In genomic region chr19:16778796-16779411, GRCh38 we compare ENCODE assay signal across 7 cellular contexts. TPM values are rescaled to one million over a fixed set of nuclear protein-coding genes. Genes with fewer than 3 reads are reported as not detected.
DNase-seq lines count a peak whose midpoint lies in the region; ATAC-seq, FAIRE-seq and TF ChIP-seq lines count a peak whose summit lies in the region.

No MANE protein-coding gene starts in this region.

- POLR2A ChIA-PET in GM12878 (lab: Charles Lee) = interaction anchor here (0.6 kb wide), 1 partner anchor 1657 kb away, joined by 7 read pairs; no protein-coding TSS in a partner anchor

- peak; percentile 62 for TF ChIP-seq CTCF in SU-DHL-6 (IDR thresholded peaks at IDR 0.05; ENCODE audit: insufficient read depth, low read length, poor library complexity, severe bottlenecking)
- TF ChIP-seq CTCF in GM12878 (IDR thresholded peaks at IDR 0.05 in 2 of 3, conservative IDR thresholded peaks at IDR 0.05 in 1 of 3; ENCODE audit: control insufficient read depth in 2 of 3, extremely low read depth in 1 of 3, insufficient read depth in 1 of 3, low read depth in 3 of 3, low read length in 3 of 3) = peak; percentile 71 to 75 (median 74)
- peak; percentile 62 for TF ChIP-seq CTCF in kidney epithelial cell (IDR thresholded peaks at IDR 0.05; ENCODE audit: insufficient read depth, low read length, poor library complexity, severe bottlenecking)

- H3K27ac ChIP-seq in SU-DHL-6 (ENCODE audit: low read depth, low read length) (no peak overlapping the region), GM12878 (ENCODE audit: control insufficient read depth, insufficient read depth) (no peak overlapping the region)

- H3K27me3 ChIP-seq in SU-DHL-6 (ENCODE audit: low read length) (no peaks in the 10 kb centered on the region), GM12878 (replicated peaks in 1 of 2; ENCODE audit: control insufficient read depth in 2 of 2, insufficient read depth in 2 of 2, low read length in 1 of 2) (no peaks in the 10 kb centered on the region), kidney epithelial cell (ENCODE audit: control insufficient read depth, insufficient read depth, low read length) (no peaks in the 10 kb centered on the region)

- peak; percentile 86 for ATAC-seq in GM12878

- BruUV-seq in GM12878 (replicated peaks; lab: Mats Ljungman, UMichigan) = no TSS peak

- no peaks in the 10 kb centered on the region for H3K36me3 ChIP-seq in SU-DHL-6 (ENCODE audit: low read length)
- no peaks in the 10 kb centered on the region for H3K36me3 ChIP-seq in GM12878 (ENCODE audit: control insufficient read depth in 2 of 2, insufficient read depth in 2 of 2, low read length in 1 of 2)
- no peaks in the 10 kb centered on the region for H3K36me3 ChIP-seq in kidney epithelial cell (ENCODE audit: control insufficient read depth, insufficient read depth, low read length)

- intact Hi-C loops in GM12878 (cut with micrococcal nuclease; ENCODE audit: unreplicated experiment) = loop anchor here (1.0 to 10.0 kb wide), 4 partner anchors 120 to 486 kb away; partner anchors contain the start of genes BABAM1 and USHBP1

- H3K9me3 ChIP-seq in SU-DHL-6 (ENCODE audit: insufficient read depth, low read length) (no peaks in the 10 kb centered on the region), GM12878 (replicated peaks; ENCODE audit: control insufficient read depth, insufficient read depth, low read length) (no peaks in the 10 kb centered on the region)

- 42% methylated on average over 8 of the region's 8 CpGs for WGBS in GM12878 (ENCODE audit: insufficient coverage, insufficient replicate concordance, low lambda C conversion rate, missing lambda C conversion rate)

- peak; percentile 84 for FAIRE-seq in GM12878 (lab: Jason Lieb, UNC)

- H3K9me2 ChIP-seq in SU-DHL-6 (replicated peaks; ENCODE audit: insufficient read depth, low read length) = no peaks in the 10 kb centered on the region

- no peaks in the 10 kb centered on the region for H3F3A ChIP-seq in SU-DHL-6 (ENCODE audit: insufficient read depth)

- H3K4me1 ChIP-seq in GM12878 (ENCODE audit: control insufficient read depth, insufficient read depth, low read length) = no peaks in the 10 kb centered on the region

- peak; percentile 83 for TF ChIP-seq RAD21 in GM12878 (IDR thresholded peaks at IDR 0.05; ENCODE audit: insufficient read depth, low read depth, low read length)

- H3K9ac ChIP-seq in SU-DHL-6 (ENCODE audit: low read length) = no peak overlapping the region
- H3K9ac ChIP-seq in GM12878 (ENCODE audit: control insufficient read depth, insufficient read depth, low read length) = no peak overlapping the region

- no peak overlapping the region for H3K4me2 ChIP-seq in SU-DHL-6 (ENCODE audit: low read depth, low read length, poor library complexity, severe bottlenecking)
- H3K4me2 ChIP-seq in GM12878 (ENCODE audit: control insufficient read depth, insufficient read depth) = no peak overlapping the region

- SMC1A ChIA-PET in GM12878 (lab: Charles Lee; ENCODE audit: uncharacterized antibody, unreplicated experiment) = interaction anchor here (1.3 kb wide), 1 partner anchor 273 kb away, joined by 7 read pairs; no protein-coding TSS in a partner anchor

- H3K79me2 ChIP-seq in SU-DHL-6 (ENCODE audit: insufficient read depth, low read length) (no peaks in the 10 kb centered on the region), GM12878 (ENCODE audit: control insufficient read depth, insufficient read depth, low read length) (no peaks in the 10 kb centered on the region)

- in situ Hi-C loops in GM12878 (cut with MboI) = no loop called here

- RAD21 ChIA-PET in GM12878 (lab: Charles Lee; ENCODE audit: unreplicated experiment) = interaction anchor here (1.4 to 2.5 kb wide), 4 partner anchors 64 to 504 kb away, joined by 3 to 7 read pairs (median 6); partner anchors contain the start of gene ANKLE1

- no peaks in the 10 kb centered on the region for H4K20me1 ChIP-seq in SU-DHL-6 (ENCODE audit: low read depth, low read length)
- no peaks in the 10 kb centered on the region for H4K20me1 ChIP-seq in GM12878 (ENCODE audit: control insufficient read depth, insufficient read depth)

- CTCF ChIA-PET in GM12878 (lab: Yijun Ruan, JAX) = interaction anchor here (0.8 to 1.8 kb wide), 7 partner anchors 30 to 273 kb away, joined by 3 to 5 read pairs (median 4); no protein-coding TSS in a partner anchor

- H2AFZ ChIP-seq in SU-DHL-6 (ENCODE audit: low read depth, low read length, severe bottlenecking) (no peak overlapping the region), GM12878 (ENCODE audit: control insufficient read depth, low read depth, low read length) (no peak overlapping the region)

- no peak for TF ChIP-seq POLR2A in GM12878 (IDR thresholded peaks at IDR 0.05; ENCODE audit: low read depth, low read length)

- H3K4me3 ChIP-seq in Jurkat, Clone E6-1 (ENCODE audit: low read length) = no peak overlapping the region
- H3K4me3 ChIP-seq in SU-DHL-6 (ENCODE audit: insufficient read depth, low read length, poor library complexity, severe bottlenecking) = no peak overlapping the region
- no peak overlapping the region for H3K4me3 ChIP-seq in GM12878
- no peak overlapping the region for H3K4me3 ChIP-seq in kidney epithelial cell (ENCODE audit: low read depth, low read length)

- DNase-seq in EH (ENCODE audit: low read depth) (peak; percentile 77), GM12878 (ENCODE audit: low read depth, low spot score) (peak; percentile 26), kidney epithelial cell (ENCODE audit: low read depth) (peak; percentile 21), globus pallidus (ENCODE audit: low spot score) (no peak)
- DNase-seq in Jurkat, Clone E6-1 (ENCODE audit: low read depth, low spot score) = peak; percentile 43
- DNase-seq in stimulated activated CD8-positive, alpha-beta memory T cell treated with anti-CD3 and anti-CD28 coated beads, Interleukin-2, amount 100 ng/mL, for 48 hours (ENCODE audit: low read depth in 2 of 2) = peak; percentile 10 to 38

- TF ChIP-seq EP300 in GM12878 (IDR thresholded peaks at IDR 0.05; ENCODE audit: borderline replicate concordance in 1 of 2, control insufficient read depth in 1 of 2, low read depth in 2 of 2, low read length in 2 of 2) = no peak

TF ChIP-seq in GM12878, 131 proteins besides CTCF, POLR2A, EP300 and RAD21 (continues in another document):
- TF ChIP-seq SMC3 (IDR thresholded peaks at IDR 0.05; ENCODE audit: borderline replicate concordance, low read length) = peak; percentile 80
- TF ChIP-seq RB1 (IDR thresholded peaks at IDR 0.05; ENCODE audit: borderline replicate concordance) = no peak
- peak; percentile 70 for TF ChIP-seq YY1 (IDR thresholded peaks at IDR 0.05; ENCODE audit: low read depth, low read length)

RNA-seq across cellular contexts. Expression of gene SIN3B, which starts 50.3 kb away (rescaled TPM):
- polyA plus RNA-seq in Jurkat, Clone E6-1 (2012; ENCODE audit: insufficient read depth, insufficient read length) = 29.0 TPM
- 96.9 and 112 TPM in 2 replicates for total RNA-seq in GM12878 (2013; cell fraction: nucleolus; rRNA removed)
- total RNA-seq in GM12878 (2014; rRNA removed) (8.7 and 13.2 TPM in 2 replicates), GM12878 (2014; rRNA removed; fragmentation: Illumina TruSeq; extraction: Trizol) (9.1 and 9.6 TPM in 2 replicates), GM12878 (2021) (30.4 and 34.5 TPM in 2 replicates), kidney epithelial cell (36.6 and 43.5 TPM in 2 replicates)
- 10.6 TPM for polyA plus RNA-seq in GM12878 (2011; ENCODE audit: low read depth)
- polyA plus RNA-seq in GM12878 (2011; rRNA removed) (14.6 and 20.0 TPM in 2 replicates), GM12878 (2014; fragmentation: Illumina TruSeq; extraction: Trizol) (12.9 and 16.2 TPM in 2 replicates), GM12878 (2014; fragmentation: Nextera tagmentation; extraction: Ambion mirVana) (1 to 10 TPM in 1 of 2 experiments, under 1 TPM in 1; 0.68 to 1.4 TPM), GM12878 (2014; rRNA removed) (31.7 and 36.2 TPM in 2 replicates), GM12878 (2016; fragmentation: Nextera tagmentation; extraction: Ambion mirVana) (10 to 100 TPM; 15.3 to 17.0 TPM)
- 16.2 and 19.8 TPM in 2 replicates for polyA plus RNA-seq in GM12878 (2011; cell fraction: cytosol; rRNA removed)
- polyA plus RNA-seq in GM12878 (2011; cell fraction: nucleus; rRNA removed) = 113 and 165 TPM in 2 replicates
- polyA plus RNA-seq in GM12878 (2012) = 23.6 and 26.3 TPM in 2 replicates
- polyA minus RNA-seq in GM12878 (2011; rRNA and poly(A)+ RNA removed) = 18.9 and 23.9 TPM in 2 replicates
- polyA minus RNA-seq in GM12878 (2011; cell fraction: cytosol; rRNA and poly(A)+ RNA removed) = 9.4 and 14.6 TPM in 2 replicates
- polyA minus RNA-seq in GM12878 (2011; cell fraction: nucleus; rRNA and poly(A)+ RNA removed) = 30.5 and 41.4 TPM in 2 replicates

RNA-seq across cellular contexts. Expression of gene NWD1, which starts 59.3 kb away (rescaled TPM):
- polyA plus RNA-seq in Jurkat, Clone E6-1 (2012; ENCODE audit: insufficient read depth, insufficient read length) = not detected
- total RNA-seq in GM12878 (2013; cell fraction: nucleolus; rRNA removed) = 0.33 and 0.42 TPM in 2 replicates
- total RNA-seq in GM12878 (2014; rRNA removed) = under 0.01 and 0.05 TPM in 2 replicates
- total RNA-seq in GM12878 (2014; rRNA removed; fragmentation: Illumina TruSeq; extraction: Trizol) = under 0.01 and 0.05 TPM in 2 replicates
- total RNA-seq in GM12878 (2021) = 0.05 and 0.10 TPM in 2 replicates
- polyA plus RNA-seq in GM12878 (2011; ENCODE audit: low read depth) = 0.04 TPM
- 0.07 and 0.08 TPM in 2 replicates for polyA plus RNA-seq in GM12878 (2011; rRNA removed)
- 0.12 and 0.13 TPM in 2 replicates for polyA plus RNA-seq in GM12878 (2011; cell fraction: cytosol; rRNA removed)
- 0.09 and 0.10 TPM in 2 replicates for polyA plus RNA-seq in GM12878 (2011; cell fraction: nucleus; rRNA removed)
- 0.04 TPM in 1 of 2 replicates, not detected in the other for polyA plus RNA-seq in GM12878 (2012)
- 0.01 TPM in 1 of 2 replicates, not detected in the other for polyA plus RNA-seq in GM12878 (2014; fragmentation: Illumina TruSeq; extraction: Trizol)
- under 1 TPM in 1 of 2 experiments, not detected in 1; under 0.01 TPM for polyA plus RNA-seq in GM12878 (2014; fragmentation: Nextera tagmentation; extraction: Ambion mirVana)
- 0.03 and 0.09 TPM in 2 replicates for polyA plus RNA-seq in GM12878 (2014; rRNA removed)
- not detected for polyA plus RNA-seq in GM12878 (2016; fragmentation: Nextera tagmentation; extraction: Ambion mirVana)
- polyA minus RNA-seq in GM12878 (2011; rRNA and poly(A)+ RNA removed) = 0.21 TPM in 1 of 2 replicates, not detected in the other
- 0.21 TPM in 1 of 2 replicates, not detected in the other for polyA minus RNA-seq in GM12878 (2011; cell fraction: cytosol; rRNA and poly(A)+ RNA removed)
- polyA minus RNA-seq in GM12878 (2011; cell fraction: nucleus; rRNA and poly(A)+ RNA removed) = 0.12 and 0.19 TPM in 2 replicates
- under 0.01 TPM in 1 of 2 replicates, not detected in the other for total RNA-seq in kidney epithelial cell
